In genomic region chr1:64006276-64007051, GRCh38 we compare ENCODE assay signal across 8 cellular contexts.
DNase-seq lines count a peak whose midpoint lies in the region; ATAC-seq, FAIRE-seq and TF ChIP-seq lines count a peak whose summit lies in the region.

No MANE protein-coding gene starts in this region.

- H3K27ac ChIP-seq in A549 = peak overlapping the region; percentile 65 to 81

- CTCF ChIA-PET in A549 (lab: Yijun Ruan, JAX) = interaction anchor here (0.7 to 0.9 kb wide), 2 partner anchors 12 to 230 kb away, joined by 3 to 4 read pairs; no protein-coding TSS in a partner anchor
- CTCF ChIA-PET in WTC11 (lab: Charles Lee) = no interaction called here

- ATAC-seq in A549 = peak; percentile 77 to 84
- ATAC-seq in WTC11 = no peak; the same call in 1 of the 2 replicates
- no peak for ATAC-seq in HG02852 (IDR thresholded peaks at IDR 0.05; ENCODE audit: unreplicated experiment)

- H3K27ac Mint-ChIP-seq in HFFc6 (peak overlapping the region; percentile 75), WTC11 (peak overlapping the region; percentile 79)

- H3K36me3 Mint-ChIP-seq in HFFc6 (ENCODE audit: low read depth) (0 out of 2 replicates have a peak, but pooled peaks cover 4% of the 10 kb centered on the region), WTC11 (0 out of 2 replicates have a peak, but pooled peaks cover 7% of the 10 kb centered on the region)

- no peaks in the 10 kb centered on the region for H3K9me3 Mint-ChIP-seq in HFFc6
- H3K9me3 Mint-ChIP-seq in WTC11 = 0 out of 2 replicates have a peak, but pooled peaks cover 4% of the 10 kb centered on the region

- no peak for TF ChIP-seq RAD21 in A549 (conservative IDR thresholded peaks at IDR 0.05 in 1 of 2, IDR thresholded peaks at IDR 0.05 in 1 of 2)

- no peaks in the 10 kb centered on the region for H3K9me3 ChIP-seq in A549

- no peak for TF ChIP-seq POLR2A in A549 (IDR thresholded peaks at IDR 0.05; ENCODE audit: low read length)

- POLR2A ChIA-PET in A549 (lab: Yijun Ruan, JAX) = no interaction called here
- POLR2A ChIA-PET in WTC11 (lab: Charles Lee) = no interaction called here

- H3K4me3 Mint-ChIP-seq in HFFc6 = peak overlapping the region; percentile 9
- H3K4me3 Mint-ChIP-seq in WTC11 = no peak overlapping the region

- H3K4me1 Mint-ChIP-seq in HFFc6 (ENCODE audit: low read depth) (peaks cover 24% of the 10 kb centered on the region), WTC11 (peaks cover 48% of the 10 kb centered on the region)

- H3K4me3 ChIP-seq in A549 (no peak overlapping the region), kidney epithelial cell (ENCODE audit: low read depth, low read length) (no peak overlapping the region)

- DNase-seq in A549 (ENCODE audit: low read depth in 1 of 2, low spot score in 1 of 2) = peak; percentile 14 to 62
- peak; percentile 67 for DNase-seq in HFFc6
- no peak for DNase-seq in WTC11 (ENCODE audit: low spot score)
- peak; percentile 63 for DNase-seq in kidney epithelial cell (ENCODE audit: low read depth)
- DNase-seq in NOMO-1 (lab: John Stamatoyannopoulos, UW; ENCODE audit: unreplicated experiment in 2 of 2) = no peak
- no peak for DNase-seq in DMS79 (lab: John Stamatoyannopoulos, UW)
- no peak for DNase-seq in NCI-H524 treated with DMSO at 0.1 percent for 48 hours (lab: John Stamatoyannopoulos, UW)

- peak overlapping the region; percentile 66 for H3K4me2 ChIP-seq in A549

- 0 out of 5 replicates have a peak, but pooled peaks of 1 of the 2 experiments have one; percentile 20 for TF ChIP-seq EP300 in A549 (IDR thresholded peaks at IDR 0.05)

- no peak for FAIRE-seq in A549 (lab: Jason Lieb, UNC)

- WGBS in A549 (ENCODE audit: missing lambda C conversion rate) = 48% methylated on average over 8 of the region's 8 CpGs

- H3K27me3 Mint-ChIP-seq in HFFc6 (ENCODE audit: insufficient read depth) = peaks cover 2% of the 10 kb centered on the region; the same call in 1 of the 2 replicates
- no peaks in the 10 kb centered on the region for H3K27me3 Mint-ChIP-seq in WTC11 (ENCODE audit: low read depth)

- peaks cover 28% of the 10 kb centered on the region for H3K4me1 ChIP-seq in A549

- no peaks in the 10 kb centered on the region for H3K27me3 ChIP-seq in kidney epithelial cell (ENCODE audit: control insufficient read depth, insufficient read depth, low read length)

- H3K36me3 ChIP-seq in kidney epithelial cell (ENCODE audit: control insufficient read depth, insufficient read depth, low read length) = no peaks in the 10 kb centered on the region

- TF ChIP-seq CTCF in A549 (IDR thresholded peaks at IDR 0.05) (no peak), HFFc6 (IDR thresholded peaks at IDR 0.05) (no peak), WTC11 (IDR thresholded peaks at IDR 0.05) (no peak), kidney epithelial cell (IDR thresholded peaks at IDR 0.05; ENCODE audit: insufficient read depth, low read length, poor library complexity, severe bottlenecking) (no peak)

TF ChIP-seq in A549, 52 proteins besides CTCF, POLR2A, EP300 and RAD21:
- TF ChIP-seq FOSB (CRISPR knock-in tag; IDR thresholded peaks at IDR 0.05) (no peak), FOSL2 (IDR thresholded peaks at IDR 0.05) (no peak), FOSL2 (CRISPR knock-in tag; IDR thresholded peaks at IDR 0.05) (peak; percentile 54; the same call in 1 of the 2 replicates), ATOH8 (CRISPR knock-in tag; IDR thresholded peaks at IDR 0.05; ENCODE audit: low read depth) (no peak), MAX (IDR thresholded peaks at IDR 0.05) (0 out of 2 replicates have a peak, but pooled peaks have one; percentile 36), BCL3 (IDR thresholded peaks at IDR 0.05) (no peak), KDM5A (IDR thresholded peaks at IDR 0.05) (no peak), HOXB13 (CRISPR knock-in tag; IDR thresholded peaks at IDR 0.05; ENCODE audit: low read depth) (no peak), PHF8 (IDR thresholded peaks at IDR 0.05; ENCODE audit: borderline replicate concordance, low read depth) (no peak), EHF (CRISPR knock-in tag; IDR thresholded peaks at IDR 0.05) (no peak), MAZ (IDR thresholded peaks at IDR 0.05; ENCODE audit: borderline replicate concordance, low read depth, low read length) (no peak), GATA3 (IDR thresholded peaks at IDR 0.05; ENCODE audit: borderline replicate concordance) (peak; percentile 50; the same call in 1 of the 2 replicates)
TF ChIP-seq in A549: peak in this region for 3.

TF ChIP-seq in WTC11, 78 proteins besides CTCF, POLR2A, EP300 and RAD21:
- TF ChIP-seq E2F1 (CRISPR knock-in tag; IDR thresholded peaks at IDR 0.05) (no peak), ZNF416 (CRISPR knock-in tag; IDR thresholded peaks at IDR 0.05) (no peak), ZBTB21 (CRISPR knock-in tag; IDR thresholded peaks at IDR 0.05; ENCODE audit: borderline replicate concordance) (no peak), CREM (CRISPR knock-in tag; IDR thresholded peaks at IDR 0.05) (no peak), AFF4 (CRISPR knock-in tag; IDR thresholded peaks at IDR 0.05; ENCODE audit: borderline replicate concordance) (no peak), MXD4 (CRISPR knock-in tag; IDR thresholded peaks at IDR 0.05; ENCODE audit: borderline replicate concordance) (no peak), TP53 (CRISPR knock-in tag; IDR thresholded peaks at IDR 0.05) (no peak)

Comparison
In these comparisons a context has a peak if more than half of its experiments do, and no peak if none do; other contexts are left out.
1. ATAC-seq: peak in A549 (2 of 2); none in WTC11 (single experiment) and HG02852 (single experiment).
2. DNase-seq: peak in A549 (2 of 2), HFFc6 (single experiment) and kidney epithelial cell (single experiment); none in WTC11 (single experiment), NOMO-1 (0 of 2), DMS79 (single experiment) and NCI-H524 treated with DMSO at 0.1 percent for 48 hours (single experiment).
3. Of the 8 proteins assayed by ChIP-seq in both WTC11 and A549: peak only in WTC11: none; only in A549: MAX; in both: none; in neither: 7.